In the genomic region with DNA sequence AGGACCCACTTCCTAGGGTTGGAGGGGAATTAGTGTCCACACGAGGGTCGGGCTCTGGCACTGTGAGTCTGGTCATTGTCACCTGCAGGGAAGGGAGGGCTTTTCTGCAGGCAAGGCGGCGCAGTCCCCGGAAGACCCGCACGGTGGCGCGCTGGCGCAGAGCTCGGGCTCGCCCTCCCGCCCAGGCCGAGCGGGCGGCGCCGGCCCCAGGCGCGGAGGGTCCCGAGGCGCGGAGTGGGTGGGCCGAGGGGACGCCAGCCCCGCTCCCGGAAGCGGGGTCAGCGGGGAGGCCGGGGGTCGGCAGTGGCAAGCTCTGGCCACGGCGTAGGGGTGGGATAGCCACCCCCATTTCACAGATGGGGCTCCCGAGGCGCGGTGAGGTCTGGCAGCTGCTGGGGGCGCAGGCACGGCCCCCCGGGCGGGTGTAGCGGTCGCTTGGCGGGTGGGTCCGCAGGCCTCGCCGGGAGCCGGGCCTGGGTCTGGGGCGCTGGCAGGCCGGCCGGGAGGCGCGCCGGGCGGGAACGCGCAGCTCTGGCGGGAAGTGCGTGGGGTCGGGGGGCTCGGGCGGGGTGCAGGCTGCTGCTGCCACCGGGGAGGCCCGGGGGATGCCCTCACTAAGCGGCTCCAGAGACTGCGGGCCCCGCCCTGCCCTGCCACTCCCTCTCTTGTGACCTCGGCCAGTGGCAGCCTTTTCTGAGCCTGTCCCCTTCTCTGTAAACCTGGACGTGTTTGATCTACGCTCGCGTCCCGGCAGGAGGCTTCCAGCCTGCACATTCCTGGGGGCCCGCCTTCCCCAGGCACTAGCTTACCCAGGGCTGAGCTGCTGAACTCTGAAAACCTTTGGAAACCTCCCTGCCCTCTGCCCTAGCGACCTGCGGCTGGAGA, we compare ENCODE assay signal across 8 cellular contexts. TPM values are rescaled to one million over a fixed set of nuclear protein-coding genes. Genes with fewer than 3 reads are reported as not detected.
DNase-seq lines count a peak whose midpoint lies in the region; ATAC-seq and TF ChIP-seq lines count a peak whose summit lies in the region.

No MANE protein-coding gene starts in this region.

- POLR2A ChIA-PET in Caco-2 (lab: Charles Lee) = interaction anchor here (0.6 to 1.2 kb wide), 5 partner anchors 46 to 261 kb away, joined by 3 to 8 read pairs (median 3); a partner anchor contains a TSS
- POLR2A ChIA-PET in activated CD4-positive, alpha-beta memory T cell treated with anti-CD3 and anti-CD28 coated beads, Interleukin-2, amount 10 ng/mL, durations not matched to agents 7 days and 5 days (lab: Charles Lee) = no interaction called here

- no peak overlapping the region for H2BK15ac ChIP-seq in mesendoderm (replicated peaks; ENCODE audit: low read depth)

- 0 out of 2 replicates have a peak, but pooled peaks cover 4% of the 10 kb centered on the region for H3F3A ChIP-seq in GM23338 (replicated peaks; ENCODE audit: low read depth)

- peak overlapping the region; percentile 25 for H3K18ac ChIP-seq in mesendoderm (ENCODE audit: low read length)

- no peaks in the 10 kb centered on the region for H3K4me1 Mint-ChIP-seq in Caco-2 (ENCODE audit: low read depth, unreplicated experiment)
- peaks cover 3% of the 10 kb centered on the region; the same call in 1 of the 3 replicates for H3K4me1 Mint-ChIP-seq in GM23338
- peaks cover 2% of the 10 kb centered on the region for H3K4me1 Mint-ChIP-seq in activated CD4-positive, alpha-beta memory T cell treated with anti-CD3 and anti-CD28 coated beads, Interleukin-2, amount 10 ng/mL, durations not matched to agents 7 days and 5 days
- no peaks in the 10 kb centered on the region for H3K4me1 Mint-ChIP-seq in effector memory CD8-positive, alpha-beta T cell (ENCODE audit: low read depth in 2 of 2)

- H2BK120ac ChIP-seq in mesendoderm (ENCODE audit: low read depth, low read length) = no peak overlapping the region

- DNase-seq in Caco-2 = peak; percentile 92 to 94
- DNase-seq in GM23338 (ENCODE audit: low spot score) = peak; percentile 89
- DNase-seq in NCI-H1930 (lab: John Stamatoyannopoulos, UW) = peak; percentile 19 to 73
- peak; percentile 69 for DNase-seq in activated CD4-positive, alpha-beta memory T cell treated with anti-CD3 and anti-CD28 coated beads, Interleukin-2, amount 10 ng/mL, durations not matched to agents 7 days and 5 days
- DNase-seq in effector memory CD8-positive, alpha-beta T cell = peak; percentile 66 to 73 (median 70)
- DNase-seq in mesendoderm = peak; percentile 82
- DNase-seq in stimulated activated CD8-positive, alpha-beta memory T cell treated with anti-CD3 and anti-CD28 coated beads, Interleukin-15, amount 100 ng/mL, for 48 hours (ENCODE audit: low read depth in 2 of 2) = peak; percentile 40

- H3K27me3 Mint-ChIP-seq in Caco-2 (ENCODE audit: insufficient read depth, unreplicated experiment) (no peaks in the 10 kb centered on the region), GM23338 (ENCODE audit: insufficient read depth, low read depth, poor library complexity) (peaks cover 15% of the 10 kb centered on the region)
- peaks cover 6% of the 10 kb centered on the region for H3K27me3 Mint-ChIP-seq in activated CD4-positive, alpha-beta memory T cell treated with anti-CD3 and anti-CD28 coated beads, Interleukin-2, amount 10 ng/mL, durations not matched to agents 7 days and 5 days
- H3K27me3 Mint-ChIP-seq in effector memory CD8-positive, alpha-beta T cell = peaks cover 43 to 90% of the 10 kb centered on the region in 2 donors

- H3K4me3 Mint-ChIP-seq in Caco-2 (ENCODE audit: unreplicated experiment) (peak overlapping the region; percentile 72), GM23338 (peak overlapping the region; percentile 76)
- H3K4me3 Mint-ChIP-seq in activated CD4-positive, alpha-beta memory T cell treated with anti-CD3 and anti-CD28 coated beads, Interleukin-2, amount 10 ng/mL, durations not matched to agents 7 days and 5 days = no peak overlapping the region
- peak overlapping the region; percentile 41 to 55 for H3K4me3 Mint-ChIP-seq in effector memory CD8-positive, alpha-beta T cell

- H3K27ac Mint-ChIP-seq in Caco-2 (ENCODE audit: unreplicated experiment) = peak overlapping the region; percentile 53
- H3K27ac Mint-ChIP-seq in GM23338 = no peak overlapping the region
- no peak overlapping the region for H3K27ac Mint-ChIP-seq in activated CD4-positive, alpha-beta memory T cell treated with anti-CD3 and anti-CD28 coated beads, Interleukin-2, amount 10 ng/mL, durations not matched to agents 7 days and 5 days
- no peak overlapping the region for H3K27ac Mint-ChIP-seq in effector memory CD8-positive, alpha-beta T cell

- WGBS in mesendoderm (ENCODE audit: extremely low coverage, insufficient coverage, low lambda C conversion rate) = no CpG with 5 or more reads among the region's 75 CpGs

- no peaks in the 10 kb centered on the region for H3K9me3 ChIP-seq in Caco-2

- peak overlapping the region; percentile 77 for H3K9ac ChIP-seq in mesendoderm (ENCODE audit: low read length)

- H2AK5ac ChIP-seq in mesendoderm (ENCODE audit: low read length) = no peak overlapping the region

- peak overlapping the region; percentile 98 for H2AFZ ChIP-seq in GM23338

- H3K23ac ChIP-seq in mesendoderm (ENCODE audit: low read length) = no peak overlapping the region

- no TSS peak for BruUV-seq in Caco-2 (replicated peaks; lab: Mats Ljungman, UMichigan)

- H3K4me1 ChIP-seq in Caco-2 (peaks cover 10% of the 10 kb centered on the region), GM23338 (ENCODE audit: insufficient read depth) (peaks cover 5% of the 10 kb centered on the region), mesendoderm (ENCODE audit: control insufficient read depth, low read depth, low read length) (peaks cover 2% of the 10 kb centered on the region)

- H4K20me1 ChIP-seq in GM23338 (replicated peaks; ENCODE audit: insufficient read depth) = no peaks in the 10 kb centered on the region

- intact Hi-C loops in Caco-2 (cut with micrococcal nuclease; ENCODE audit: unreplicated experiment) = loop anchor here (1.0 to 5.0 kb wide), 5 partner anchors 54 to 208 kb away; a partner anchor contains a TSS

- H3K79me2 ChIP-seq in GM23338 (replicated peaks; ENCODE audit: insufficient read depth) (no peaks in the 10 kb centered on the region), mesendoderm (ENCODE audit: control insufficient read depth, insufficient read depth, low read length) (no peaks in the 10 kb centered on the region)

- H4K5ac ChIP-seq in mesendoderm (ENCODE audit: low read length) = no peak overlapping the region

- H3K4me2 ChIP-seq in GM23338 (peak overlapping the region; percentile 80), mesendoderm (ENCODE audit: low read length) (peak overlapping the region; percentile 68)

- no peak overlapping the region for H4K8ac ChIP-seq in mesendoderm (ENCODE audit: low read depth, low read length)

- no peak overlapping the region for H3K4ac ChIP-seq in mesendoderm (ENCODE audit: low read depth, low read length)

- H3K56ac ChIP-seq in mesendoderm (ENCODE audit: low read length) = peak overlapping the region; percentile 79

- H3K4me3 ChIP-seq in Caco-2 (ENCODE audit: low read depth, low read length) = peak overlapping the region; percentile 63
- H3K4me3 ChIP-seq in GM23338 = peak overlapping the region; percentile 71
- peak overlapping the region; percentile 53 for H3K4me3 ChIP-seq in mesendoderm (ENCODE audit: low read length)

- no peaks in the 10 kb centered on the region for H3K9me2 ChIP-seq in GM23338 (ENCODE audit: insufficient read depth)

- no peak overlapping the region for H3K27ac ChIP-seq in GM23338 (ENCODE audit: low read depth)
- H3K27ac ChIP-seq in mesendoderm (ENCODE audit: low read depth, low read length) = no peak overlapping the region

- TF ChIP-seq CTCF in Caco-2 (IDR thresholded peaks at IDR 0.05; ENCODE audit: insufficient read depth in 1 of 2, low read depth in 1 of 2, low read length in 1 of 2, severe bottlenecking in 1 of 2, unreplicated experiment in 1 of 2) (peak; percentile 78 to 92), GM23338 (conservative IDR thresholded peaks at IDR 0.05; ENCODE audit: low read depth in 2 of 2) (peak; percentile 66 to 84)

- CTCF ChIA-PET in Caco-2 (lab: Charles Lee) = interaction anchor here (0.5 to 1.8 kb wide), 14 partner anchors 22 to 684 kb away, joined by 3 to 15 read pairs (median 4); a partner anchor contains a TSS
- CTCF ChIA-PET in activated CD4-positive, alpha-beta memory T cell treated with anti-CD3 and anti-CD28 coated beads, Interleukin-2, amount 10 ng/mL, durations not matched to agents 7 days and 5 days (lab: Charles Lee) = interaction anchor here (0.5 to 1.9 kb wide), 15 partner anchors 9 to 1549 kb away, joined by 3 to 9 read pairs (median 3); a partner anchor contains a TSS

- ATAC-seq in GM23338 (peak; percentile 66), HG03108 (IDR thresholded peaks at IDR 0.05; ENCODE audit: unreplicated experiment) (no peak)
- ATAC-seq in effector memory CD8-positive, alpha-beta T cell (replicated peaks) = peak; percentile 85

- H3K79me1 ChIP-seq in mesendoderm (ENCODE audit: low read length) = no peaks in the 10 kb centered on the region

- no peaks in the 10 kb centered on the region for H3K27me3 ChIP-seq in Caco-2 (replicated peaks; ENCODE audit: control insufficient read depth, insufficient read depth, low read length)
- no peaks in the 10 kb centered on the region for H3K27me3 ChIP-seq in GM23338 (ENCODE audit: insufficient read depth)
- H3K27me3 ChIP-seq in mesendoderm (ENCODE audit: insufficient read depth, low read length, poor library complexity) = no peaks in the 10 kb centered on the region

- H3K36me3 Mint-ChIP-seq in Caco-2 (ENCODE audit: insufficient read depth, unreplicated experiment) (peaks cover 6% of the 10 kb centered on the region), GM23338 (ENCODE audit: low read depth) (no peaks in the 10 kb centered on the region)
- no peaks in the 10 kb centered on the region for H3K36me3 Mint-ChIP-seq in activated CD4-positive, alpha-beta memory T cell treated with anti-CD3 and anti-CD28 coated beads, Interleukin-2, amount 10 ng/mL, durations not matched to agents 7 days and 5 days (ENCODE audit: low read depth)
- no peaks in the 10 kb centered on the region for H3K36me3 Mint-ChIP-seq in effector memory CD8-positive, alpha-beta T cell (ENCODE audit: insufficient read depth)

- no peak overlapping the region for H2BK5ac ChIP-seq in mesendoderm (ENCODE audit: low read length)

- H3K36me3 ChIP-seq in Caco-2 (ENCODE audit: control insufficient read depth, insufficient read depth, low read length) = no peaks in the 10 kb centered on the region
- no peaks in the 10 kb centered on the region for H3K36me3 ChIP-seq in GM23338 (ENCODE audit: insufficient read depth)
- no peaks in the 10 kb centered on the region for H3K36me3 ChIP-seq in mesendoderm (ENCODE audit: control insufficient read depth, insufficient read depth, low read length)

- H3K9me3 Mint-ChIP-seq in Caco-2 (ENCODE audit: unreplicated experiment) = no peaks in the 10 kb centered on the region
- H3K9me3 Mint-ChIP-seq in GM23338 = no peaks in the 10 kb centered on the region; the same call in 2 of the 3 replicates
- H3K9me3 Mint-ChIP-seq in activated CD4-positive, alpha-beta memory T cell treated with anti-CD3 and anti-CD28 coated beads, Interleukin-2, amount 10 ng/mL, durations not matched to agents 7 days and 5 days = no peaks in the 10 kb centered on the region
- no peaks in the 10 kb centered on the region for H3K9me3 Mint-ChIP-seq in effector memory CD8-positive, alpha-beta T cell

RNA-seq across cellular contexts. Expression of a gene that starts 46.1 kb away (rescaled TPM):
- total RNA-seq in Caco-2 (2022) = 0.05 and 0.09 TPM in 2 replicates
- 0.47 and 0.59 TPM in 2 replicates for total RNA-seq in GM23338 (2014; rRNA removed; shearing (Covaris generic))
- polyA plus RNA-seq in GM23338 (2016; fragmentation: Nextera tagmentation; extraction: Ambion mirVana) = 0.47 and 0.66 TPM in 2 replicates
- total RNA-seq in activated CD4-positive, alpha-beta memory T cell treated with anti-CD3 and anti-CD28 coated beads, Interleukin-2, amount 10 ng/mL, durations not matched to agents 7 days and 5 days = under 1 TPM; 0.13 to 0.23 TPM
- 0.14 TPM for polyA plus RNA-seq in mesendoderm (2013, experiment 1 of 2)
- polyA plus RNA-seq in mesendoderm (2013, experiment 2 of 2) = 0.11 TPM

Comparison
In these comparisons a context has a peak if more than half of its experiments do, and no peak if none do; other contexts are left out.
1. DNase-seq: peak in every context shown above with its lines; median percentile 93 in Caco-2; 89 in GM23338; 82 in mesendoderm; 70 in effector memory CD8-positive, alpha-beta T cell; 69 in activated CD4-positive, alpha-beta memory T cell treated with anti-CD3 and anti-CD28 coated beads, Interleukin-2, amount 10 ng/mL, durations not matched to agents 7 days and 5 days; 46 in NCI-H1930; 40 in stimulated activated CD8-positive, alpha-beta memory T cell treated with anti-CD3 and anti-CD28 coated beads, Interleukin-15, amount 100 ng/mL, for 48 hours.